ENCODE assay signal across 1 cellular context in the genomic region with DNA sequence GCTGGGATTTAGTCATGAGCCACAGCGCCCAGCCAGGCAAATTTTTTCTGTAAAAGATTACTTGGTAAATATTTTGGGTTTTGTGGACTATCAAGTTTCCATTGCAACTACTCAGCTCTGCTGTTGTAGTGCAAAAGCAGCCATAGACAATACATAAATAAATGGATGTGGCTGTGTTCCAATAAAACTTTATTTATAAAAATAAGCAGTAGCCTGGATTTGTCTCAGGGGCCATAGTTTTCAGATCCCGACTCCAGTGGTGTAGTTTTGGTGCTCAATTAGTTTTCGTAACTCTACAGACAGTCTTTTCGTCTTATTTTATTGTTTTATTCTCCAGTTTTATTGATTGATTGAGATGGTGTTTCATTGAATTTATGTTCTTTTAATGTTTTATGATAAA.
TF ChIP-seq lines count a peak whose summit lies in the region.

No MANE protein-coding gene starts in this region.

TF ChIP-seq in K562, 482 proteins besides CTCF, POLR2A, EP300 and RAD21 (continued from another document):
- TF ChIP-seq, protein P1, sequence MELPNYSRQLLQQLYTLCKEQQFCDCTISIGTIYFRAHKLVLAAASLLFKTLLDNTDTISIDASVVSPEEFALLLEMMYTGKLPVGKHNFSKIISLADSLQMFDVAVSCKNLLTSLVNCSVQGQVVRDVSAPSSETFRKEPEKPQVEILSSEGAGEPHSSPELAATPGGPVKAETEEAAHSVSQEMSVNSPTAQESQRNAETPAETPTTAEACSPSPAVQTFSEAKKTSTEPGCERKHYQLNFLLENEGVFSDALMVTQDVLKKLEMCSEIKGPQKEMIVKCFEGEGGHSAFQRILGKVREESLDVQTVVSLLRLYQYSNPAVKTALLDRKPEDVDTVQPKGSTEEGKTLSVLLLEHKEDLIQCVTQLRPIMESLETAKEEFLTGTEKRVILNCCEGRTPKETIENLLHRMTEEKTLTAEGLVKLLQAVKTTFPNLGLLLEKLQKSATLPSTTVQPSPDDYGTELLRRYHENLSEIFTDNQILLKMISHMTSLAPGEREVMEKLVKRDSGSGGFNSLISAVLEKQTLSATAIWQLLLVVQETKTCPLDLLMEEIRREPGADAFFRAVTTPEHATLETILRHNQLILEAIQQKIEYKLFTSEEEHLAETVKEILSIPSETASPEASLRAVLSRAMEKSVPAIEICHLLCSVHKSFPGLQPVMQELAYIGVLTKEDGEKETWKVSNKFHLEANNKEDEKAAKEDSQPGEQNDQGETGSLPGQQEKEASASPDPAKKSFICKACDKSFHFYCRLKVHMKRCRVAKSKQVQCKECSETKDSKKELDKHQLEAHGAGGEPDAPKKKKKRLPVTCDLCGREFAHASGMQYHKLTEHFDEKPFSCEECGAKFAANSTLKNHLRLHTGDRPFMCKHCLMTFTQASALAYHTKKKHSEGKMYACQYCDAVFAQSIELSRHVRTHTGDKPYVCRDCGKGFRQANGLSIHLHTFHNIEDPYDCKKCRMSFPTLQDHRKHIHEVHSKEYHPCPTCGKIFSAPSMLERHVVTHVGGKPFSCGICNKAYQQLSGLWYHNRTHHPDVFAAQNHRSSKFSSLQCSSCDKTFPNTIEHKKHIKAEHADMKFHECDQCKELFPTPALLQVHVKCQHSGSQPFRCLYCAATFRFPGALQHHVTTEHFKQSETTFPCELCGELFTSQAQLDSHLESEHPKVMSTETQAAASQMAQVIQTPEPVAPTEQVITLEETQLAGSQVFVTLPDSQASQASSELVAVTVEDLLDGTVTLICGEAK (IDR thresholded peaks at IDR 0.05), result peak; percentile 93
- TF ChIP-seq, protein P1 (CRISPR knock-in tag; IDR thresholded peaks at IDR 0.05), result peak; percentile 59; the same call in 1 of the 2 replicates
- no peak for TF ChIP-seq ZC3H4 (CRISPR knock-in tag; IDR thresholded peaks at IDR 0.05; ENCODE audit: borderline replicate concordance)
